Comparison of ENCODE assay signal across 13 cellular contexts in the genomic region with DNA sequence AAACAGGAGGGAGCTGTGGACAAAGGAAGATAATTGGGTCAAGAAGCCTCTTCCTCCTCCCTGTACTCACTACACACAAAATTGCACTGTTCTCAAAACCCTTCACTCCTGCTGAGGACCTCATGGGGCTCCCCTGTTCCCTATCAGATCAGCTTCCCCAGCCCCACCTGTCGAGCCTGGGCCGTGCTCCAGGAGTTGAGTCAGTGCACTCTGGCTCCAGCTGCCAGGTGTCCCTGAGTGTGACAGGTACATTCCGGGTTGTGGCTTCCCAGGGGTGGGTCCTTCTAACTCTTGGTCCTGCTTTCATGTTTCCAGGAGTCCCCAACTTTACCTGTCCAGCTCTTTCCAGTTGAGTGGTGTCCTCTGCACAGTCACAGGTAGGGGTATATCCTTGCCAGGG. TPM values are rescaled to one million over a fixed set of nuclear protein-coding genes. Genes with fewer than 3 reads are reported as not detected.
A peak's percentile ranks its signal among the peaks of the same experiment; 100 is the strongest.
DNase-seq lines count a peak whose midpoint lies in the region; ATAC-seq and TF ChIP-seq lines count a peak whose summit lies in the region.
"Had no signal": no experiment of that assay in that cellular context is flagged by ENCODE, and none has a peak within 500 bp of the region (broad histone marks: within the 10 kb centered on the region; RNA-seq: fewer than 3 reads in every experiment).

No MANE protein-coding gene starts in this region.

- no peak for ATAC-seq in activated CD8-positive, alpha-beta T cell treated with anti-CD3 and anti-CD28 coated beads for 36 hours
- ATAC-seq in mucosa of descending colon: peak; percentile 83
- no peak for ATAC-seq in HG02642 (IDR thresholded peaks at IDR 0.05; ENCODE audit: poor library complexity, unreplicated experiment)

- no peaks in the 10 kb centered on the region for H3K27me3 Mint-ChIP-seq in activated CD8-positive, alpha-beta T cell treated with anti-CD3 and anti-CD28 coated beads for 36 hours

- POLR2A ChIA-PET in activated CD8-positive, alpha-beta T cell treated with anti-CD3 and anti-CD28 coated beads for 36 hours (lab: Charles Lee): interaction anchor here (0.7 to 1.9 kb wide), 5 partner anchors 8 to 151 kb away, joined by 3 to 9 read pairs (median 6); a partner anchor contains a TSS

- H3K4me1 ChIP-seq in mucosa of descending colon (ENCODE audit: low read depth): no peaks in the 10 kb centered on the region

- no peak overlapping the region for H3K4me3 Mint-ChIP-seq in activated CD8-positive, alpha-beta T cell treated with anti-CD3 and anti-CD28 coated beads for 36 hours

- H3K27ac Mint-ChIP-seq in activated CD8-positive, alpha-beta T cell treated with anti-CD3 and anti-CD28 coated beads for 36 hours: peak overlapping the region; percentile 61

- peaks cover 18% of the 10 kb centered on the region for H3K4me1 Mint-ChIP-seq in activated CD8-positive, alpha-beta T cell treated with anti-CD3 and anti-CD28 coated beads for 36 hours (ENCODE audit: low read depth)

- intact Hi-C loops in activated CD8-positive, alpha-beta T cell treated with anti-CD3 and anti-CD28 coated beads for 36 hours (cut with micrococcal nuclease): no loop called here
- intact Hi-C loops in mucosa of descending colon (cut with DNase I, micrococcal nuclease): no loop called here

- no peaks in the 10 kb centered on the region for H3K9me3 ChIP-seq in mucosa of descending colon
- H3K9me3 ChIP-seq: MG63 had no signal

- peak; percentile 68 for DNase-seq in DMS53 treated with DMSO at 0.1 percent for 48 hours (lab: John Stamatoyannopoulos, UW; ENCODE audit: unreplicated experiment)
- peak; percentile 95 for DNase-seq in NCI-H2029 (lab: John Stamatoyannopoulos, UW)
- no peak for DNase-seq in activated CD8-positive, alpha-beta T cell treated with anti-CD3 and anti-CD28 coated beads for 36 hours
- DNase-seq in mucosa of descending colon: peak; percentile 31 to 66 (median 49)
- DNase-seq in activated gamma-delta T cell (lab: John Stamatoyannopoulos, UW): no peak
- DNase-seq in SKM-1 treated with dmso at 0.1 percent for 144 hours (lab: John Stamatoyannopoulos, UW; ENCODE audit: unreplicated experiment): no peak
- no peak for DNase-seq in NK-92 treated with Interleukin-12 subunit alpha and Interleukin-12 subunit beta, amount 100 ng/mL, for 24 hours (lab: John Stamatoyannopoulos, UW)
- DNase-seq: activated CD4-positive, CD25-positive, alpha-beta regulatory T cell; retina; stimulated activated CD4-positive, alpha-beta T cell treated with anti-CD3 and anti-CD28 coated beads, Interleukin-4, amount 100 ng/mL, for 4 hours had no signal

- no peak for TF ChIP-seq CTCF in activated CD8-positive, alpha-beta T cell treated with anti-CD3 and anti-CD28 coated beads for 36 hours (IDR thresholded peaks at IDR 0.05)
- no peak for TF ChIP-seq CTCF in mucosa of descending colon (IDR thresholded peaks at IDR 0.05)

- no peak overlapping the region for H3K4me3 ChIP-seq in mucosa of descending colon
- H3K4me3 ChIP-seq: MG63, SK-N-MC had no signal

- H3K36me3 ChIP-seq in mucosa of descending colon (ENCODE audit: low read depth): no peaks in the 10 kb centered on the region

- CTCF ChIA-PET in activated CD8-positive, alpha-beta T cell treated with anti-CD3 and anti-CD28 coated beads for 36 hours (lab: Charles Lee): interaction anchor here (0.9 to 1.5 kb wide), 6 partner anchors 8 to 221 kb away, joined by 3 to 7 read pairs (median 4); a partner anchor contains a TSS

- peaks cover 48% of the 10 kb centered on the region for H3K36me3 Mint-ChIP-seq in activated CD8-positive, alpha-beta T cell treated with anti-CD3 and anti-CD28 coated beads for 36 hours (ENCODE audit: low read depth)

- H3K9me3 Mint-ChIP-seq in activated CD8-positive, alpha-beta T cell treated with anti-CD3 and anti-CD28 coated beads for 36 hours: no peaks in the 10 kb centered on the region

RNA-seq across cellular contexts. Expression of a gene that starts 8.4 kb away (rescaled TPM):
- total RNA-seq in activated CD8-positive, alpha-beta T cell treated with anti-CD3 and anti-CD28 coated beads for 36 hours: 10 to 100 TPM; 74.5 to 77.1 TPM
- total RNA-seq in mucosa of descending colon: 100 to 1,000 TPM in 2 of 3 donors, 10 to 100 TPM in 1; 96.2 to 150 (median 128) TPM

RNA-seq across cellular contexts. Expression of a gene that starts 32.0 kb away (rescaled TPM):
- 10 to 100 TPM; 51.5 to 53.5 TPM for total RNA-seq in activated CD8-positive, alpha-beta T cell treated with anti-CD3 and anti-CD28 coated beads for 36 hours
- total RNA-seq in mucosa of descending colon: 1 to 10 TPM; 1.5 to 1.6 (median 1.6) TPM

RNA-seq across cellular contexts. Expression of a gene that starts 40.6 kb away (rescaled TPM):
- 10 to 100 TPM; 55.3 to 56.8 TPM for total RNA-seq in activated CD8-positive, alpha-beta T cell treated with anti-CD3 and anti-CD28 coated beads for 36 hours
- 10 to 100 TPM in 1 of 3 donors, 1 to 10 TPM in 2; 4.2 to 13.3 (median 6.5) TPM for total RNA-seq in mucosa of descending colon

Comparison
In these comparisons a context has a peak if more than half of its experiments do, and no peak if none do; other contexts are left out.
1. DNase-seq: peak in DMS53 treated with DMSO at 0.1 percent for 48 hours (single experiment), NCI-H2029 (single experiment) and mucosa of descending colon (3 of 3); none in activated CD8-positive, alpha-beta T cell treated with anti-CD3 and anti-CD28 coated beads for 36 hours (single experiment), activated gamma-delta T cell (single experiment), SKM-1 treated with dmso at 0.1 percent for 144 hours (single experiment) and NK-92 treated with Interleukin-12 subunit alpha and Interleukin-12 subunit beta, amount 100 ng/mL, for 24 hours (single experiment).
2. RNA of a gene that starts 32.0 kb away (total RNA-seq): 51.5 to 53.5 TPM in activated CD8-positive, alpha-beta T cell treated with anti-CD3 and anti-CD28 coated beads for 36 hours; 1.5 to 1.6 TPM in mucosa of descending colon; every median in the first group is over 10 times any median in the second.